Comparison of ENCODE assay signal across 8 cellular contexts in the genomic region with DNA sequence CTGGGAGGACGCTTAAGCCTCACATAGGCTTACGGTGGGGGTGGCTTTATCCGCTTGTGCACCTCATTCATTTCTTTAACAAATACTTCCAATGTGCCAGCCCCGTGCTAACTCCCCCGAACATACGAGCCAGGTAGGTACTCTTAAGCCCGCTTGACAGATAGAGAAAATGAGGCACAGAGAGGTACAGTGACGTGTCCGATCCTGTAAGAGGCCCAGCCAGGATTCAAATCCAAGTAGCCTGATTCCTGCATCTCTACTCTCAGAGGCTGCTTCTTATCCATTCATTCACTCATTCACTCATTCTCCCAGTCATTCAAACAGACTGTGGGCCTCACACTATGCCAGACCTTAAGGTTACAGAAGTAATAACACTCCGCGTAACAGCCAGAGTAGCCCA. TPM values are rescaled to one million over a fixed set of nuclear protein-coding genes. Genes with fewer than 3 reads are reported as not detected.
DNase-seq lines count a peak whose midpoint lies in the region; ATAC-seq and TF ChIP-seq lines count a peak whose summit lies in the region.

No MANE protein-coding gene starts in this region.

- H3K36me3 ChIP-seq in HUES6 (ENCODE audit: control insufficient read depth, insufficient read depth, low read length) = no peaks in the 10 kb centered on the region
- no peaks in the 10 kb centered on the region for H3K36me3 ChIP-seq in breast epithelium

- no peak overlapping the region for H3K27ac ChIP-seq in HUES6 (ENCODE audit: low read depth, low read length)
- H3K27ac ChIP-seq in breast epithelium = peak overlapping the region; percentile 77
- no peak overlapping the region for H3K27ac ChIP-seq in caudate nucleus (ENCODE audit: low read depth, low read length)

- intact Hi-C loops in breast epithelium (cut with DNase I; ENCODE audit: low total_unique reads) = no loop called here

- peak overlapping the region; percentile 54 for H3K4me3 ChIP-seq in HUES6 (ENCODE audit: low read depth, low read length)
- H3K4me3 ChIP-seq in breast epithelium = peak overlapping the region; percentile 64 to 89 (median 73)
- peak overlapping the region; percentile 61 for H3K4me3 ChIP-seq in mononuclear cell (ENCODE audit: low read length)

- DNase-seq in ACHN (peak; percentile 13), breast epithelium (ENCODE audit: low spot score in 2 of 2) (no peak), caudate nucleus (lab: John Stamatoyannopoulos, UW) (no peak), HPDE6-E6E7 (ENCODE audit: extremely low spot score) (no peak)

- TF ChIP-seq CTCF in breast epithelium (IDR thresholded peaks at IDR 0.05) = no peak

- peaks cover 40% of the 10 kb centered on the region for H3K27me3 ChIP-seq in HUES6 (ENCODE audit: control insufficient read depth, insufficient read depth, low read length)
- H3K27me3 ChIP-seq in breast epithelium = no peaks in the 10 kb centered on the region
- no peaks in the 10 kb centered on the region for H3K27me3 ChIP-seq in mononuclear cell (ENCODE audit: insufficient read depth, low read length)

- peak overlapping the region; percentile 9 for H3K9ac ChIP-seq in HUES6 (ENCODE audit: low read length)

- ATAC-seq in GM21381 (IDR thresholded peaks at IDR 0.05; ENCODE audit: unreplicated experiment) (no peak), HG03521 (IDR thresholded peaks at IDR 0.05; ENCODE audit: unreplicated experiment) (no peak)

- H3K9me3 ChIP-seq in HUES6 (ENCODE audit: control insufficient read depth, insufficient read depth, low read depth, low read length) (no peaks in the 10 kb centered on the region), breast epithelium (no peaks in the 10 kb centered on the region), mononuclear cell (ENCODE audit: low read depth, low read length) (no peaks in the 10 kb centered on the region)

- no peak for TF ChIP-seq POLR2A in breast epithelium (IDR thresholded peaks at IDR 0.05)

- H3K4me1 ChIP-seq in HUES6 (ENCODE audit: control insufficient read depth, insufficient read depth, low read length) (no peaks in the 10 kb centered on the region), breast epithelium (peaks cover 0 to 8% of the 10 kb centered on the region in 2 donors), mononuclear cell (ENCODE audit: insufficient read depth, low read length) (peaks cover 30% of the 10 kb centered on the region)

- in situ Hi-C loops in ACHN (cut with HindIII; ENCODE audit: low pct_ligation_motif_present, low pct_unique_long_range_greater_than_20kb, low sequenced_read_pairs) = no loop called here

RNA-seq across cellular contexts. Expression of gene OAS3, which starts 0.5 kb away (rescaled TPM):
- total RNA-seq in breast epithelium (10 to 100 TPM in 1 of 3 donors, 1 to 10 TPM in 2; 5.2 to 15.1 (median 5.9) TPM), mononuclear cell (17.7 TPM)

RNA-seq across cellular contexts. Expression of gene OAS1, which starts 32.0 kb away (rescaled TPM):
- total RNA-seq in breast epithelium (10 to 100 TPM; 21.4 to 39.4 (median 23.3) TPM), mononuclear cell (7.7 TPM)

RNA-seq across cellular contexts. Expression of gene OAS2, which starts 39.6 kb away (rescaled TPM):
- 1 to 10 TPM; 6.2 to 9.5 (median 7.9) TPM for total RNA-seq in breast epithelium
- 22.2 TPM for total RNA-seq in mononuclear cell

Comparison
In these comparisons a context has a peak if more than half of its experiments do, and no peak if none do; other contexts are left out.
1. H3K27ac ChIP-seq: peak in breast epithelium (2 of 2); none in HUES6 (single experiment) and caudate nucleus (single experiment).
2. Peak in every context shown above with its lines, with median percentiles within 50 percentile points of each other: H3K4me3 ChIP-seq.